Comparison of ENCODE assay signal across 8 cellular contexts in the genomic region with DNA sequence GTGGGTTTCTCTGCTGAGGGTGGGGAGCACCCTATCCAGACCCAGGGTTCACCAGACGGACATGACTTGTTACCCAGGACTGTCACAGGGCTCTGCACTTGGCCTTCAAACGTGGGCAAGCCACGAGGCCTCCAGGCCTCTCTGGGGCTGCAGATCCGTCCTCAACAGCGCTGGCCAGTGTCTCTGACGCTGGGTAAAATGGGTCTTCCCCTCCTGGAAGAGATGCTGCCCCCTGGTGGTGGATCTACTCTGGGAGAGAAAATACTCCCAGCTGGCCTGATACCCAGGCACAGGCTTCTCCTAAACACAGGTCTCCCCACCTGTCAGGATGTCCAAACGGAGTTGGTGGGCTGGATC. TPM values are rescaled to one million over a fixed set of nuclear protein-coding genes. Genes with fewer than 3 reads are reported as not detected.
DNase-seq lines count a peak whose midpoint lies in the region; ATAC-seq and TF ChIP-seq lines count a peak whose summit lies in the region.

No MANE protein-coding gene starts in this region.

- no peaks in the 10 kb centered on the region for H3K27me3 ChIP-seq in liver (ENCODE audit: control insufficient read depth in 4 of 4, insufficient read depth in 4 of 4, low read length in 3 of 4)

- H3K27ac ChIP-seq in coronary artery (peak overlapping the region; percentile 58 to 77), liver (ENCODE audit: low read depth in 1 of 2, low read length in 2 of 2) (no peak overlapping the region)

- no peaks in the 10 kb centered on the region for H3K9me3 ChIP-seq in liver (ENCODE audit: control insufficient read depth in 4 of 4, low read length in 3 of 4)

- no peaks in the 10 kb centered on the region for H3K9me3 Mint-ChIP-seq in activated CD4-positive, alpha-beta T cell treated with anti-CD3 and anti-CD28 coated beads, Interleukin-2, amount 10 ng/mL, durations not matched to agents 7 days and 5 days

- peaks cover 0 to 7% (median 1%) of the 10 kb centered on the region in 4 donors for H3K36me3 ChIP-seq in liver (ENCODE audit: control insufficient read depth in 4 of 4, insufficient read depth in 3 of 4, low read depth in 1 of 4, low read length in 3 of 4)

- ATAC-seq in HG03039 (IDR thresholded peaks at IDR 0.05; ENCODE audit: unreplicated experiment), result peak; percentile 49
- no peak for ATAC-seq in HG02885 (IDR thresholded peaks at IDR 0.05; ENCODE audit: poor library complexity, unreplicated experiment)

- H3K4me1 ChIP-seq in liver (ENCODE audit: control insufficient read depth in 4 of 4, insufficient read depth in 4 of 4, low read length in 3 of 4), result peaks cover 2 to 16% (median 5%) of the 10 kb centered on the region in 4 donors

- no peak overlapping the region for H3K4me3 Mint-ChIP-seq in activated CD4-positive, alpha-beta T cell treated with anti-CD3 and anti-CD28 coated beads, Interleukin-2, amount 10 ng/mL, durations not matched to agents 7 days and 5 days

- peaks cover 24% of the 10 kb centered on the region for H3K4me1 Mint-ChIP-seq in activated CD4-positive, alpha-beta T cell treated with anti-CD3 and anti-CD28 coated beads, Interleukin-2, amount 10 ng/mL, durations not matched to agents 7 days and 5 days

- peak overlapping the region; percentile 76 for H3K27ac Mint-ChIP-seq in activated CD4-positive, alpha-beta T cell treated with anti-CD3 and anti-CD28 coated beads, Interleukin-2, amount 10 ng/mL, durations not matched to agents 7 days and 5 days

- peak; percentile 89 for TF ChIP-seq CTCF in GM12872 (IDR thresholded peaks at IDR 0.05; ENCODE audit: insufficient read depth, low read depth, low read length)
- TF ChIP-seq CTCF in coronary artery (IDR thresholded peaks at IDR 0.05), result peak; percentile 83
- TF ChIP-seq CTCF in liver (IDR thresholded peaks at IDR 0.05; ENCODE audit: low read depth, low read length, missing input control), result peak; percentile 80

- CTCF ChIA-PET in activated CD4-positive, alpha-beta T cell treated with anti-CD3 and anti-CD28 coated beads, Interleukin-2, amount 10 ng/mL, durations not matched to agents 7 days and 5 days (lab: Charles Lee), result interaction anchor here (0.6 to 6.6 kb wide), 15 partner anchors 8 to 413 kb away, joined by 3 to 50 read pairs (median 3); no protein-coding TSS in a partner anchor

- DNase-seq in NCI-H69 (lab: John Stamatoyannopoulos, UW) (peak; percentile 81), coronary artery (ENCODE audit: low spot score) (no peak)
- DNase-seq in activated CD4-positive, alpha-beta T cell treated with anti-CD3 and anti-CD28 coated beads, Interleukin-2, amount 10 ng/mL, durations not matched to agents 7 days and 5 days, result peak; percentile 91
- peak; percentile 86 to 91 for DNase-seq in stimulated activated CD4-positive, alpha-beta T cell treated with anti-CD3 and anti-CD28 coated beads, Interleukin-4, amount 100 ng/mL, for 48 hours (ENCODE audit: low read depth in 2 of 2)

- H3K4me3 ChIP-seq in coronary artery (peak overlapping the region; percentile 19), liver (ENCODE audit: low read depth in 1 of 3, low read length in 3 of 3) (no peak overlapping the region)

- no peaks in the 10 kb centered on the region for H3K27me3 Mint-ChIP-seq in activated CD4-positive, alpha-beta T cell treated with anti-CD3 and anti-CD28 coated beads, Interleukin-2, amount 10 ng/mL, durations not matched to agents 7 days and 5 days

- TF ChIP-seq RAD21 in liver (IDR thresholded peaks at IDR 0.05), result peak; percentile 73 to 86

- no peaks in the 10 kb centered on the region for H3K36me3 Mint-ChIP-seq in activated CD4-positive, alpha-beta T cell treated with anti-CD3 and anti-CD28 coated beads, Interleukin-2, amount 10 ng/mL, durations not matched to agents 7 days and 5 days (ENCODE audit: low read depth)

- WGBS in liver, result 16% methylated on average over 7 of the region's 7 CpGs

- no peak overlapping the region for H3K9ac ChIP-seq in liver (ENCODE audit: low read depth in 1 of 2, low read length in 2 of 2)

- POLR2A ChIA-PET in activated CD4-positive, alpha-beta T cell treated with anti-CD3 and anti-CD28 coated beads, Interleukin-2, amount 10 ng/mL, durations not matched to agents 7 days and 5 days (lab: Charles Lee), result no interaction called here

TF ChIP-seq in liver, 16 proteins besides CTCF, POLR2A, EP300 and RAD21:
- TF ChIP-seq RXRA (IDR thresholded peaks at IDR 0.05) (no peak), NR2F2 (IDR thresholded peaks at IDR 0.05) (no peak)

RNA-seq across cellular contexts. Expression of a gene that starts 3.7 kb away (rescaled TPM):
- total RNA-seq in activated CD4-positive, alpha-beta T cell treated with anti-CD3 and anti-CD28 coated beads, Interleukin-2, amount 10 ng/mL, durations not matched to agents 7 days and 5 days, result not detected
- total RNA-seq in liver, result under 1 TPM in 1 of 2 donors, not detected in 1; 0.14 TPM
- polyA plus RNA-seq in liver, result under 1 TPM; 0.03 to 0.07 TPM

RNA-seq across cellular contexts. Expression of a gene that starts 25.7 kb away (rescaled TPM):
- total RNA-seq in activated CD4-positive, alpha-beta T cell treated with anti-CD3 and anti-CD28 coated beads, Interleukin-2, amount 10 ng/mL, durations not matched to agents 7 days and 5 days, result 10 to 100 TPM; 34.2 to 36.4 TPM
- total RNA-seq in liver, result 10 to 100 TPM in 1 of 2 donors, 1 to 10 TPM in 1; 1.4 to 15.6 TPM
- 10 to 100 TPM; 16.5 to 17.9 TPM for polyA plus RNA-seq in liver

RNA-seq across cellular contexts. Expression of a gene that starts 51.6 kb away (rescaled TPM):
- total RNA-seq in activated CD4-positive, alpha-beta T cell treated with anti-CD3 and anti-CD28 coated beads, Interleukin-2, amount 10 ng/mL, durations not matched to agents 7 days and 5 days, result 1 to 10 TPM; 5.0 to 5.7 TPM
- total RNA-seq in liver, result 1 to 10 TPM; 4.7 to 4.9 TPM
- 1 to 10 TPM in 1 of 2 donors, not detected in 1; 2.4 TPM for polyA plus RNA-seq in liver

Comparison
In these comparisons a context has a peak if more than half of its experiments do, and no peak if none do; other contexts are left out.
1. H3K27ac ChIP-seq: peak in coronary artery (2 of 2); none in liver (0 of 2).
2. Peak in every context shown above with its lines, with median percentiles within 50 percentile points of each other: CTCF ChIP-seq.